8 cellular contexts compared by ENCODE assay signal in the genomic region with DNA sequence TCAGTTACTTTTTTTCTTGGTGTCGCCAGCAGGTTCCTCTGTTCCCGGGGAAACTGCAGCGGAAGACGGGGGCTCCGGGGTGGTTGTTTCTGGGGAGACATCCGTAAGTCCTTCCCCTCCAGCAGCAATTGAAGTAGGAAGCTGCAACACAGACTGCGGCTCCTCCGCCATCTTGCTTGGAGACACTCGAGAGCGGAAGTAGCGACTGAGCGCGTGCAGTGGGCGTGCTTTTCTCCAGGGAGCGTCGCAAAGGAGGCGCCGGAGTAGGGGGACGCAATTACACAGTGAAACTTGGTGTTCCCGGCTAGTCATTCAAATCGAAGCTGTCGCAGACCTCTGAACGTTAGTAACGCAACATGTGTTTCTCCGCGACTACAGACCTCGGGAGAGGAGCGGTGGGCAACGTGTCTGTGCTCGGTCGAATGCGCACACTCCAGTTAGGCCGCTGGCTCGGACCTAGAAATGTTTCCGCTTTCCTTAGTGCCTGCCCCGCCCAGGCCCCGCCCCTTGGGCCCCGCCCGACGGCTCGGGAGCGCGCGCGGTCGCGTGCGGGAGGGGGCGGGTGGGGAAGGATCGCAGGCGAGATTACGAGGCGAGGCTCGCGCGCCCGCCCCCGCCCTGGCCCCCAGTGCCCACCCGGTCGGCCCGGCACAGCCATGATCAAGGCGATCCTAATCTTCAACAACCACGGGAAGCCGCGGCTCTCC. TPM values are rescaled to one million over a fixed set of nuclear protein-coding genes. Genes with fewer than 3 reads are reported as not detected.
DNase-seq lines count a peak whose midpoint lies in the region; ATAC-seq and TF ChIP-seq lines count a peak whose summit lies in the region.

A gene (plus strand): TSS at position 554 of the 707 bp plus-strand sequence. CDS start 103 bp downstream, at position 657.
A gene (minus strand): TSS at position 184 of the 707 bp plus-strand sequence. CDS start 13 bp downstream, at position 171.

- no peaks in the 10 kb centered on the region for H3K27me3 ChIP-seq in mononuclear cell (ENCODE audit: insufficient read depth, low read length)

- TF ChIP-seq RAD21 in Ishikawa (IDR thresholded peaks at IDR 0.05; ENCODE audit: low read depth): no peak

- peaks cover 47% of the 10 kb centered on the region for H3K4me1 ChIP-seq in mononuclear cell (ENCODE audit: insufficient read depth, low read length)

- peak; percentile 4 for TF ChIP-seq CTCF in epithelial cell of esophagus (IDR thresholded peaks at IDR 0.05; ENCODE audit: insufficient read depth, low read depth, low read length, missing control alignments)

- DNase-seq in DMS153 treated with DMSO at 0.1 percent for 48 hours (lab: John Stamatoyannopoulos, UW; ENCODE audit: unreplicated experiment) (peak; percentile 37), OCI-M2 (lab: John Stamatoyannopoulos, UW; ENCODE audit: unreplicated experiment) (peak; percentile 94), activated T-cell treated with anti-CD3 and anti-CD28 coated beads for 4 hours (peak; percentile 90), epithelial cell of esophagus (ENCODE audit: low read depth) (peak; percentile 94)
- DNase-seq in stimulated activated CD8-positive, alpha-beta memory T cell treated with anti-CD3 and anti-CD28 coated beads, Interleukin-2, amount 100 ng/mL, for 48 hours (ENCODE audit: low read depth in 2 of 2): peak; percentile 84 to 85

- peak within 1 kb of the TSS; percentile 82 for H3K4me3 ChIP-seq in epithelial cell of esophagus (ENCODE audit: low read length)
- H3K4me3 ChIP-seq in mononuclear cell (ENCODE audit: low read length): peak within 1 kb of the TSS; percentile 95

- no peak for TF ChIP-seq EP300 in Ishikawa (IDR thresholded peaks at IDR 0.05; ENCODE audit: borderline replicate concordance)

- H3K9me3 ChIP-seq in mononuclear cell (ENCODE audit: low read depth, low read length): no peaks in the 10 kb centered on the region

- peak; percentile 80 for ATAC-seq in GM21619 (IDR thresholded peaks at IDR 0.05; ENCODE audit: unreplicated experiment)

TF ChIP-seq in Ishikawa, 13 proteins besides CTCF, POLR2A, EP300 and RAD21:
- TF ChIP-seq CREB1 (IDR thresholded peaks at IDR 0.05; ENCODE audit: low read depth) (peak; percentile 27; the same call in 1 of the 2 replicates), YY1 (IDR thresholded peaks at IDR 0.05; ENCODE audit: low read depth) (peak; percentile 96), TCF12 (IDR thresholded peaks at IDR 0.05; ENCODE audit: low read depth) (no peak), ZBTB7A (IDR thresholded peaks at IDR 0.05; ENCODE audit: low read depth) (no peak), TAF1 (IDR thresholded peaks at IDR 0.05; ENCODE audit: low read depth) (peak; percentile 99), TEAD4 (IDR thresholded peaks at IDR 0.05) (peak; percentile 16; the same call in 1 of the 2 replicates), EGR1 (IDR thresholded peaks at IDR 0.05) (peak; percentile 87)
- TF ChIP-seq, protein P1, sequence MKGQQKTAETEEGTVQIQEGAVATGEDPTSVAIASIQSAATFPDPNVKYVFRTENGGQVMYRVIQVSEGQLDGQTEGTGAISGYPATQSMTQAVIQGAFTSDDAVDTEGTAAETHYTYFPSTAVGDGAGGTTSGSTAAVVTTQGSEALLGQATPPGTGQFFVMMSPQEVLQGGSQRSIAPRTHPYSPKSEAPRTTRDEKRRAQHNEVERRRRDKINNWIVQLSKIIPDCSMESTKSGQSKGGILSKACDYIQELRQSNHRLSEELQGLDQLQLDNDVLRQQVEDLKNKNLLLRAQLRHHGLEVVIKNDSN (IDR thresholded peaks at IDR 0.05): peak; percentile 50
- TF ChIP-seq, protein P2, sequence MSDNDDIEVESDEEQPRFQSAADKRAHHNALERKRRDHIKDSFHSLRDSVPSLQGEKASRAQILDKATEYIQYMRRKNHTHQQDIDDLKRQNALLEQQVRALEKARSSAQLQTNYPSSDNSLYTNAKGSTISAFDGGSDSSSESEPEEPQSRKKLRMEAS (IDR thresholded peaks at IDR 0.05): peak; percentile 92
- TF ChIP-seq, protein P3, sequence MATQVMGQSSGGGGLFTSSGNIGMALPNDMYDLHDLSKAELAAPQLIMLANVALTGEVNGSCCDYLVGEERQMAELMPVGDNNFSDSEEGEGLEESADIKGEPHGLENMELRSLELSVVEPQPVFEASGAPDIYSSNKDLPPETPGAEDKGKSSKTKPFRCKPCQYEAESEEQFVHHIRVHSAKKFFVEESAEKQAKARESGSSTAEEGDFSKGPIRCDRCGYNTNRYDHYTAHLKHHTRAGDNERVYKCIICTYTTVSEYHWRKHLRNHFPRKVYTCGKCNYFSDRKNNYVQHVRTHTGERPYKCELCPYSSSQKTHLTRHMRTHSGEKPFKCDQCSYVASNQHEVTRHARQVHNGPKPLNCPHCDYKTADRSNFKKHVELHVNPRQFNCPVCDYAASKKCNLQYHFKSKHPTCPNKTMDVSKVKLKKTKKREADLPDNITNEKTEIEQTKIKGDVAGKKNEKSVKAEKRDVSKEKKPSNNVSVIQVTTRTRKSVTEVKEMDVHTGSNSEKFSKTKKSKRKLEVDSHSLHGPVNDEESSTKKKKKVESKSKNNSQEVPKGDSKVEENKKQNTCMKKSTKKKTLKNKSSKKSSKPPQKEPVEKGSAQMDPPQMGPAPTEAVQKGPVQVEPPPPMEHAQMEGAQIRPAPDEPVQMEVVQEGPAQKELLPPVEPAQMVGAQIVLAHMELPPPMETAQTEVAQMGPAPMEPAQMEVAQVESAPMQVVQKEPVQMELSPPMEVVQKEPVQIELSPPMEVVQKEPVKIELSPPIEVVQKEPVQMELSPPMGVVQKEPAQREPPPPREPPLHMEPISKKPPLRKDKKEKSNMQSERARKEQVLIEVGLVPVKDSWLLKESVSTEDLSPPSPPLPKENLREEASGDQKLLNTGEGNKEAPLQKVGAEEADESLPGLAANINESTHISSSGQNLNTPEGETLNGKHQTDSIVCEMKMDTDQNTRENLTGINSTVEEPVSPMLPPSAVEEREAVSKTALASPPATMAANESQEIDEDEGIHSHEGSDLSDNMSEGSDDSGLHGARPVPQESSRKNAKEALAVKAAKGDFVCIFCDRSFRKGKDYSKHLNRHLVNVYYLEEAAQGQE (IDR thresholded peaks at IDR 0.05; ENCODE audit: low read depth): no peak
TF ChIP-seq in Ishikawa: peak in this region for 7.

RNA-seq across cellular contexts. Expression of the first gene that starts in this region (rescaled TPM):
- 77.3 TPM for total RNA-seq in mononuclear cell

RNA-seq across cellular contexts. Expression of the second gene that starts in this region (rescaled TPM):
- 63.2 TPM for total RNA-seq in mononuclear cell

Comparison
In these comparisons a context has a peak if more than half of its experiments do, and no peak if none do; other contexts are left out.
1. Peak in every context shown above with its lines: DNase-seq, ATAC-seq and H3K4me3 ChIP-seq.
2. DNase-seq: peak in every context shown above with its lines; median percentile 94 in OCI-M2; 94 in epithelial cell of esophagus; 90 in activated T-cell treated with anti-CD3 and anti-CD28 coated beads for 4 hours; 84 in stimulated activated CD8-positive, alpha-beta memory T cell treated with anti-CD3 and anti-CD28 coated beads, Interleukin-2, amount 100 ng/mL, for 48 hours; 37 in DMS153 treated with DMSO at 0.1 percent for 48 hours.